ENCODE assay signal across 15 cellular contexts in genomic region chr9:16640649-16641048, GRCh38.
DNase-seq lines count a peak whose midpoint lies in the region; ATAC-seq, FAIRE-seq and TF ChIP-seq lines count a peak whose summit lies in the region.
"Had no signal": no experiment of that assay in that cellular context is flagged by ENCODE, and none has a peak within 500 bp of the region (broad histone marks: within the 10 kb centered on the region; RNA-seq: fewer than 3 reads in every experiment).

No MANE protein-coding gene starts in this region.

- H3K79me2 ChIP-seq in fibroblast of lung (ENCODE audit: control insufficient read depth, insufficient read depth, low read length), result peaks cover 2% of the 10 kb centered on the region

- no peak for ATAC-seq in HG02884 (IDR thresholded peaks at IDR 0.05; ENCODE audit: unreplicated experiment)

- peak overlapping the region; percentile 10 for H3K27ac Mint-ChIP-seq in osteocyte (ENCODE audit: unreplicated experiment)
- H3K27ac Mint-ChIP-seq in CD8-positive, alpha-beta memory T cell, result no peak overlapping the region
- H3K27ac Mint-ChIP-seq: CD4-positive, CD25-positive, alpha-beta regulatory T cell; immature natural killer cell had no signal

- H3K9me3 Mint-ChIP-seq in osteocyte (ENCODE audit: unreplicated experiment), result peaks cover 6% of the 10 kb centered on the region
- peaks cover 0 to 20% (median 5%) of the 10 kb centered on the region in 5 donors for H3K9me3 Mint-ChIP-seq in CD8-positive, alpha-beta memory T cell
- H3K9me3 Mint-ChIP-seq: immature natural killer cell had no signal

- H4K20me1 ChIP-seq in fibroblast of lung (ENCODE audit: control insufficient read depth, extremely low read depth, insufficient read depth, low read length), result no peaks in the 10 kb centered on the region

- POLR2A ChIA-PET in CD8-positive, alpha-beta memory T cell (lab: Charles Lee), result no interaction called here

- peak; percentile 29 for FAIRE-seq in RCC 7860 (lab: Jason Lieb, UNC)

- H2AFZ ChIP-seq in fibroblast of lung (ENCODE audit: low read length), result no peak overlapping the region

- TF ChIP-seq CTCF in fibroblast of lung (conservative IDR thresholded peaks at IDR 0.05 in 1 of 2, IDR thresholded peaks at IDR 0.05 in 1 of 2; ENCODE audit: low read depth in 1 of 2, low read length in 2 of 2) (peak; percentile 13 to 21), osteocyte (IDR thresholded peaks at IDR 0.05) (peak; percentile 40)

- peaks cover 11% of the 10 kb centered on the region for H3K36me3 Mint-ChIP-seq in osteocyte (ENCODE audit: unreplicated experiment)
- H3K36me3 Mint-ChIP-seq in CD8-positive, alpha-beta memory T cell, result no peaks in the 10 kb centered on the region
- H3K36me3 Mint-ChIP-seq: CD4-positive, CD25-positive, alpha-beta regulatory T cell; immature natural killer cell had no signal

- DNase-seq in G401 (ENCODE audit: low spot score) (peak; percentile 15), RCC 7860 (ENCODE audit: low spot score) (no peak), fibroblast of lung (ENCODE audit: low read depth in 2 of 2) (peak in 1 of 2 donors; percentile 28), osteocyte (ENCODE audit: extremely low spot score, unreplicated experiment) (no peak), NCI-H2171 (lab: John Stamatoyannopoulos, UW) (no peak), anterior cingulate cortex (lab: John Stamatoyannopoulos, UW) (no peak)
- no peak for DNase-seq in CD8-positive, alpha-beta memory T cell
- DNase-seq: activated CD8-positive, alpha-beta memory T cell treated with anti-CD3 and anti-CD28 coated beads for 24 hours; CD4-positive, CD25-positive, alpha-beta regulatory T cell; immature natural killer cell; Kasumi-1; NCI-H2107; OCI-M1 had no signal

- H3K27ac ChIP-seq in fibroblast of lung (ENCODE audit: insufficient read depth, low read length), result no peak overlapping the region
- H3K27ac ChIP-seq in CD8-positive, alpha-beta memory T cell (ENCODE audit: low read depth, low read length), result no peak overlapping the region
- H3K27ac ChIP-seq: esophagus muscularis mucosa had no signal

- H3K4me3 Mint-ChIP-seq in osteocyte (ENCODE audit: unreplicated experiment), result no peak overlapping the region
- H3K4me3 Mint-ChIP-seq in CD8-positive, alpha-beta memory T cell, result no peak overlapping the region
- H3K4me3 Mint-ChIP-seq: CD4-positive, CD25-positive, alpha-beta regulatory T cell; immature natural killer cell had no signal

- peaks cover 69% of the 10 kb centered on the region for H3K4me1 Mint-ChIP-seq in osteocyte (ENCODE audit: unreplicated experiment)
- no peaks in the 10 kb centered on the region for H3K4me1 Mint-ChIP-seq in CD8-positive, alpha-beta memory T cell
- H3K4me1 Mint-ChIP-seq: CD4-positive, CD25-positive, alpha-beta regulatory T cell had no signal

- H3K4me3 ChIP-seq in fibroblast of lung (replicated peaks in 1 of 4; ENCODE audit: control extremely low read depth in 1 of 4, insufficient read depth in 1 of 4, low read depth in 3 of 4, low read length in 4 of 4), result no peak overlapping the region
- no peak overlapping the region for H3K4me3 ChIP-seq in CD8-positive, alpha-beta memory T cell (ENCODE audit: low read length)
- H3K4me3 ChIP-seq: esophagus muscularis mucosa had no signal

- H3K36me3 ChIP-seq in fibroblast of lung (ENCODE audit: control insufficient read depth, insufficient read depth, low read length), result no peaks in the 10 kb centered on the region
- H3K36me3 ChIP-seq in CD8-positive, alpha-beta memory T cell (ENCODE audit: insufficient read depth, low read length), result no peaks in the 10 kb centered on the region
- H3K36me3 ChIP-seq: esophagus muscularis mucosa had no signal

- H3K27me3 ChIP-seq in fibroblast of lung (ENCODE audit: control insufficient read depth, insufficient read depth, low read length), result no peaks in the 10 kb centered on the region
- no peaks in the 10 kb centered on the region for H3K27me3 ChIP-seq in CD8-positive, alpha-beta memory T cell (ENCODE audit: insufficient read depth, low read length, poor library complexity, severe bottlenecking)
- H3K27me3 ChIP-seq: esophagus muscularis mucosa had no signal

- CTCF ChIA-PET in CD8-positive, alpha-beta memory T cell (lab: Charles Lee), result no interaction called here

- H3K4me1 ChIP-seq in fibroblast of lung (ENCODE audit: control insufficient read depth, extremely low read depth, insufficient read depth, low read length), result peaks cover 2% of the 10 kb centered on the region
- H3K4me1 ChIP-seq in CD8-positive, alpha-beta memory T cell (ENCODE audit: insufficient read depth, low read length), result no peaks in the 10 kb centered on the region

- no peak overlapping the region for H3K4me2 ChIP-seq in fibroblast of lung (ENCODE audit: extremely low read depth, insufficient read depth, low read length)

- in situ Hi-C loops in G401 (cut with HindIII; ENCODE audit: low sequenced_read_pairs), result no loop called here

- no peaks in the 10 kb centered on the region for H3K9me3 ChIP-seq in fibroblast of lung (ENCODE audit: control insufficient read depth, insufficient read depth, low read depth, low read length)
- no peaks in the 10 kb centered on the region for H3K9me3 ChIP-seq in CD8-positive, alpha-beta memory T cell (ENCODE audit: low read length)
- H3K9me3 ChIP-seq: esophagus muscularis mucosa had no signal

- no peak overlapping the region for H3K9ac ChIP-seq in fibroblast of lung (ENCODE audit: insufficient read depth, low read length)

- no peaks in the 10 kb centered on the region for H3K27me3 Mint-ChIP-seq in osteocyte (ENCODE audit: unreplicated experiment)
- H3K27me3 Mint-ChIP-seq in CD8-positive, alpha-beta memory T cell, result no peaks in the 10 kb centered on the region
- H3K27me3 Mint-ChIP-seq: CD4-positive, CD25-positive, alpha-beta regulatory T cell had no signal
